In genomic region chr11:37352485-37352884, GRCh38 we compare ENCODE assay signal across 25 cellular contexts.
"Had no signal": no experiment of that assay in that cellular context is flagged by ENCODE, and none has a peak within 500 bp of the region (broad histone marks: within the 10 kb centered on the region; RNA-seq: fewer than 3 reads in every experiment).

No MANE protein-coding gene starts in this region.

- DNase-seq: activated B cell treated with CpG ODN at 0.5 μM for 24 hours; activated CD4-positive, alpha-beta T cell treated with anti-CD3 and anti-CD28 coated beads, Interleukin-2, amount 50 U/mL, for 1 hour; activated CD8-positive, alpha-beta T cell treated with anti-CD3 and anti-CD28 coated beads for 36 hours; activated naive CD8-positive, alpha-beta T cell treated with anti-CD3 and anti-CD28 coated beads, Interleukin-2, amount 50 U/mL, for 24 hours; activated T-cell treated with anti-CD3 and anti-CD28 coated beads, Interleukin-2, amount 50 U/mL, for 48 hours; amygdala; central memory CD4-positive, alpha-beta T cell; foreskin melanocyte; heart right ventricle; kidney glomerular epithelial cell; left ventricle myocardium inferior; mucosa of descending colon; posterior cingulate gyrus; stimulated activated CD4-positive, alpha-beta T cell treated with anti-CD3 and anti-CD28 coated beads, Interleukin-4, amount 100 ng/mL, for 24 hours; substantia nigra; T1000; uterus had no signal

- H3K4me1 Mint-ChIP-seq: activated B cell treated with CpG ODN at 0.5 μM for 24 hours; activated naive CD4-positive, alpha-beta T cell treated with anti-CD3 and anti-CD28 coated beads, Interleukin-2, amount 50 U/mL, for 24 hours; activated naive CD8-positive, alpha-beta T cell treated with anti-CD3 and anti-CD28 coated beads, Interleukin-2, amount 50 U/mL, for 24 hours; stimulated activated effector memory CD8-positive, alpha-beta T cell treated with anti-CD3 and anti-CD28 coated beads, Interleukin-12 subunit alpha, Interleukin-12 subunit beta, amount 100 ng/mL, for 72 hours had no signal

- H3K27ac Mint-ChIP-seq: activated B cell treated with CpG ODN at 0.5 μM for 24 hours; activated CD8-positive, alpha-beta T cell treated with anti-CD3 and anti-CD28 coated beads for 36 hours; activated naive CD4-positive, alpha-beta T cell treated with anti-CD3 and anti-CD28 coated beads, Interleukin-2, amount 50 U/mL, for 24 hours; activated naive CD8-positive, alpha-beta T cell treated with anti-CD3 and anti-CD28 coated beads, Interleukin-2, amount 50 U/mL, for 24 hours; activated T-helper 2 cell treated with anti-CD3 and anti-CD28 coated beads, Interferon-gamma antibody, Interleukin-2, Interleukin-4, amounts not matched to agents 10 μg/mL and 5 μg/mL and 100 μg/mL, durations not matched to agents 14 hours and 24 hours and 36 hours; natural killer cell treated with Interleukin-12 subunit alpha and Interleukin-12 subunit beta and Interleukin-15 and Interleukin-18, amount 100 ng/mL, for 72 hours; stimulated activated effector memory CD8-positive, alpha-beta T cell treated with anti-CD3 and anti-CD28 coated beads, Interleukin-12 subunit alpha, Interleukin-12 subunit beta, amount 100 ng/mL, for 72 hours; stimulated activated naive CD8-positive, alpha-beta T cell treated with anti-CD3 and anti-CD28 coated beads, Interleukin-15, Interleukin-2, amounts not matched to agents 100 ng/mL and 50 ng/mL, for 24 hours; type B pancreatic cell had no signal

- H3K9me3 ChIP-seq: esophagus muscularis mucosa, uterus had no signal

- H3K4me1 ChIP-seq: esophagus muscularis mucosa, heart right ventricle, left ventricle myocardium inferior, uterus had no signal

- H3K4me3 ChIP-seq: esophagus muscularis mucosa, heart right ventricle, left ventricle myocardium inferior, mucosa of descending colon, skin epidermis, uterus had no signal

- H3K27me3 ChIP-seq: esophagus muscularis mucosa, heart right ventricle, uterus had no signal

- H3K27me3 Mint-ChIP-seq: activated B cell treated with CpG ODN at 0.5 μM for 24 hours; activated CD8-positive, alpha-beta T cell treated with anti-CD3 and anti-CD28 coated beads for 36 hours; activated naive CD4-positive, alpha-beta T cell treated with anti-CD3 and anti-CD28 coated beads, Interleukin-2, amount 50 U/mL, for 24 hours; activated naive CD8-positive, alpha-beta T cell treated with anti-CD3 and anti-CD28 coated beads, Interleukin-2, amount 50 U/mL, for 24 hours; stimulated activated naive CD8-positive, alpha-beta T cell treated with anti-CD3 and anti-CD28 coated beads, Interleukin-15, Interleukin-2, amounts not matched to agents 100 ng/mL and 50 ng/mL, for 24 hours; type B pancreatic cell had no signal

- H3K36me3 ChIP-seq: esophagus muscularis mucosa, heart right ventricle, left ventricle myocardium inferior, uterus had no signal

- H3K36me3 Mint-ChIP-seq: activated naive CD4-positive, alpha-beta T cell treated with anti-CD3 and anti-CD28 coated beads, Interleukin-2, amount 50 U/mL, for 24 hours; natural killer cell treated with Interleukin-12 subunit alpha and Interleukin-12 subunit beta and Interleukin-15 and Interleukin-18, amount 100 ng/mL, for 72 hours; stimulated activated effector memory CD8-positive, alpha-beta T cell treated with anti-CD3 and anti-CD28 coated beads, Interleukin-12 subunit alpha, Interleukin-12 subunit beta, amount 100 ng/mL, for 72 hours; type B pancreatic cell had no signal

- H3K9me3 Mint-ChIP-seq: activated CD8-positive, alpha-beta T cell treated with anti-CD3 and anti-CD28 coated beads for 36 hours; type B pancreatic cell had no signal

- H3K27ac ChIP-seq: esophagus muscularis mucosa, heart right ventricle, left ventricle myocardium inferior, skin epidermis, uterus had no signal

- H3K4me3 Mint-ChIP-seq: activated B cell treated with CpG ODN at 0.5 μM for 24 hours; activated CD8-positive, alpha-beta T cell treated with anti-CD3 and anti-CD28 coated beads for 36 hours; activated naive CD4-positive, alpha-beta T cell treated with anti-CD3 and anti-CD28 coated beads, Interleukin-2, amount 50 U/mL, for 24 hours; activated naive CD8-positive, alpha-beta T cell treated with anti-CD3 and anti-CD28 coated beads, Interleukin-2, amount 50 U/mL, for 24 hours; natural killer cell treated with Interleukin-12 subunit alpha and Interleukin-12 subunit beta and Interleukin-15 and Interleukin-18, amount 100 ng/mL, for 72 hours; stimulated activated effector memory CD8-positive, alpha-beta T cell treated with anti-CD3 and anti-CD28 coated beads, Interleukin-12 subunit alpha, Interleukin-12 subunit beta, amount 100 ng/mL, for 72 hours; stimulated activated naive CD8-positive, alpha-beta T cell treated with anti-CD3 and anti-CD28 coated beads, Interleukin-15, Interleukin-2, amounts not matched to agents 100 ng/mL and 50 ng/mL, for 24 hours; type B pancreatic cell had no signal
